Comparison of ENCODE assay signal across 8 cellular contexts in the genomic region with DNA sequence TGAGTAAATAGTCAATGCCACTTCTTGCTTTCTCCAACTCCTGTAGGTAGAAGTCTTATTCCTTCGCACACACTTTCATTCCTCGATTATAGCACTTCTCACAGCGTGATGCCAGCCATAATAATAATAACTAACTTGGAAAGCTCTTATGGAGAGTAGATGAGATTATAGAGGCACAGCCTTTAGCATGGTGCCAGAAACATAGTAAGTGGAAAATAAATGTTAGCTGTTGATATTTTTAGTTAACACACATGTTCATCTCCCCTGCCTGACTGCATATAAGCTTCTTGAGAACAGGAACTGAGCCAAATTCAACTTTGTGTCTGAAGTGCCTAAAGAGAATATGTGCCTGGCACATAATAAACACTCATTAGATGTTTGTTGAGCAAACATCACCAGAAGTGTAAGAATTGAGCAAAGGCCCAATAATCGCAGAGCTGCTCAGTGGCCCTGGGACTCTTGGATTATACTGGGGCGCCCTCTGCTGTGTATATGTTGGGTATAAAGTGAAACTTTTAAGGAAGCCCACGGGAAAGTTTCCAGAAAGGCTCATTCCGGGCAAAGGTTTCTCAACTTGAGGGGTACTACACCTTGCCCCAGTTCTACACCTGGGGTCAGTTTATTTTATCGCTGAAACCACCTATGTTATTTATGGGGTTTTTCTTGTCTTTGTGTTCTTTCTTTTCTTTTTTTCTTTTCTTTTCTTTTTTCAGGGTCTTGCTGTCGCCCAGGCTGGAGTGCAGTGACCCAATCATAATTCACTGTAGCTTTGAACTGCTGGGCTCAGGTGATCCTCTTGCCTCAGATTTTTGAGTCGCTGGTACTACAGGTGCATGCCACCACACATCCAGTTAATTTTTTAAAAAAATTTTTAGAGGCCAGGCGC. TPM values are rescaled to one million over a fixed set of nuclear protein-coding genes. Genes with fewer than 3 reads are reported as not detected.
DNase-seq lines count a peak whose midpoint lies in the region; ATAC-seq and TF ChIP-seq lines count a peak whose summit lies in the region.

No MANE protein-coding gene starts in this region.

- in situ Hi-C loops in gastrocnemius medialis (cut with MboI; ENCODE audit: low sequenced_read_pairs in 4 of 4), result loop anchor here (5.0 to 10.0 kb wide), 5 partner anchors 65 to 115 kb away; no protein-coding TSS in a partner anchor

- no peaks in the 10 kb centered on the region for H3K27me3 ChIP-seq in H7 (ENCODE audit: control insufficient read depth, insufficient read depth, low read length)
- no peaks in the 10 kb centered on the region for H3K27me3 ChIP-seq in gastrocnemius medialis

- H3K4me1 ChIP-seq in gastrocnemius medialis, result peaks cover 0 to 3% of the 10 kb centered on the region in 2 donors

- peak overlapping the region; percentile 13 to 33 (median 28) for H3K27ac ChIP-seq in gastrocnemius medialis

- TF ChIP-seq CTCF in gastrocnemius medialis (IDR thresholded peaks at IDR 0.05 in 4 of 5, conservative IDR thresholded peaks at IDR 0.05 in 1 of 5), result peak; percentile 49 to 74 (median 67)

- no peak for TF ChIP-seq POLR2A in gastrocnemius medialis (IDR thresholded peaks at IDR 0.05)

- no peak overlapping the region for H3K4me3 ChIP-seq in H7 (ENCODE audit: insufficient read depth, low read depth, low read length)
- H3K4me3 ChIP-seq in gastrocnemius medialis, result peak overlapping the region in 3 of 4 donors; percentile 9 to 19 (median 13)

- ATAC-seq in left ventricle myocardium superior (peak; percentile 85), gastrocnemius medialis (peak; percentile 79 to 89), HG03565 (IDR thresholded peaks at IDR 0.05; ENCODE audit: unreplicated experiment) (no peak)

- DNase-seq in DMS114 treated with DMSO at 0.1 percent for 48 hours (lab: John Stamatoyannopoulos, UW; ENCODE audit: unreplicated experiment) (peak; percentile 33), H7 (peak; percentile 56), NCI-H1092 treated with DMSO at 0.1 percent for 48 hours (lab: John Stamatoyannopoulos, UW) (peak; percentile 43), SW480 (ENCODE audit: low spot score) (peak; percentile 58), amniotic epithelial cell (ENCODE audit: low read depth) (peak; percentile 51), left ventricle myocardium superior (peak; percentile 60), gastrocnemius medialis (peak; percentile 53 to 56)

- intact Hi-C loops in left ventricle myocardium superior (cut with micrococcal nuclease), result loop anchor here (5.0 kb wide), 1 partner anchor 112 kb away; no protein-coding TSS in a partner anchor
- intact Hi-C loops in gastrocnemius medialis (cut with DNase I; ENCODE audit: low total_unique reads), result loop anchor here (1.0 to 2.0 kb wide), 3 partner anchors 81 to 124 kb away; a partner anchor contains a TSS

- no peaks in the 10 kb centered on the region for H3K9me3 ChIP-seq in gastrocnemius medialis

- no peaks in the 10 kb centered on the region for H3K36me3 ChIP-seq in H7 (replicated peaks; ENCODE audit: control insufficient read depth, insufficient read depth, low read length)
- no peaks in the 10 kb centered on the region for H3K36me3 ChIP-seq in gastrocnemius medialis

RNA-seq across cellular contexts. Expression of a gene that starts 22.3 kb away (rescaled TPM):
- not detected in 2 replicates for total RNA-seq in H7 (2014; rRNA removed; shearing (Covaris generic))
- 5.7 TPM for total RNA-seq in left ventricle myocardium superior
- 1,000 to 10,000 TPM in 3 of 4 donors, 100 to 1,000 TPM in 1; 586 to 5,775 (median 2,747) TPM for total RNA-seq in gastrocnemius medialis

Comparison
In these comparisons a context has a peak if more than half of its experiments do, and no peak if none do; other contexts are left out.
1. RNA of a gene that starts 22.3 kb away (total RNA-seq): 586 to 5,775 TPM in gastrocnemius medialis; 5.7 TPM in left ventricle myocardium superior (single experiment) and not detected in H7; every median in the first group is over 10 times any median in the second.
2. Peak in every context shown above with its lines, with median percentiles within 50 percentile points of each other: DNase-seq.